ENCODE assay signal across 1 cellular context in the genomic region with DNA sequence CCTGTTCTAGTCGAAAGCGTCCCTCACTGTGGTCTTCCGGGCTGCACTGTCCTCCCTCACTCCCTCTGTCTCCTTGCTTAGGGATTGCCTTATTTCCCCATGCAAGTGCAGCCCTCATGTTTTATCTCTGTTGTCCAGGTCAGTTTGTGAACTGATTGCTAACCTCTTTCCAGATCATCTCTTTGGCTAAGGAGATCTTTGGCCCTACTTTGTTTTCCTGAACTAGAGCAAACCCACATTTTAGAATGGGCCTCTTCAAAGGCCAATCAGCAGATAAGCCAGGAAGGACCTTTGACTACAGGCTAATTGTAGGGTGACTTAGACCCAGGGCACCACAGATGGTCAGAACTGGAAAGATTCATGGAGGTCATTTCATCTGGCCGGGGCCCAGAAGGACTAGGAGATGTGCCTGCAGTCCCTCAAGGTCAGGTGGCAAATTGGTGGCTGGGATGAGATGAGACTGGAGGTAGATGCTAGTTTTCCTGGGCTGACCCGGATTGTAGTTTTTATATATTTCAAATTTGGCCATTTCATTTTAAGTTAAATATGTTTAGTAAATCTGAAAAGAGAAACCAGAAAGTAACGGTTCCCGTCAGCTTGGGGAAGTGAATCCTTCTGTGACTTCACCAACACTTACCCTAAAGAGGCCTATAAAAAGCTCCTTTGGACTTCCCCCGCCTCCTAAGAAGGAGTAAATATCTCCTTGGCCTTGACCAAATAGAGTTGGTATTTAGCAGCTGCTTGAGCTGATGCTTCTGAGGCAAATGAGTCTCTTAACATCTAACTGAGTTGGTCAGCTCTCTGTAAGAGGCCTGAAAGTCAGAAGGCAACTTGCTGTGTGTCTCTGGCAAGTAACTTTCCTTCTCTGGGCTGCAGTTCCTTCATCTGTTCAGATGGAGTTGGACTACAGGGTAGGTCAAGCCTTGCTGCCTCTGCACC.
TF ChIP-seq lines count a peak whose summit lies in the region.

No MANE protein-coding gene starts in this region.

TF ChIP-seq in HepG2, 621 proteins besides CTCF, POLR2A, EP300 and RAD21 (continued from another document and continues in another):
- 0 out of 2 replicates have a peak, but pooled peaks have one; percentile 31 for TF ChIP-seq KLF6 (CRISPR knock-in tag; IDR thresholded peaks at IDR 0.05)
- TF ChIP-seq HNRNPK (IDR thresholded peaks at IDR 0.05; ENCODE audit: low read depth, low read length, poor library complexity, severe bottlenecking), result no peak
- no peak for TF ChIP-seq ZSCAN12 (CRISPR knock-in tag; IDR thresholded peaks at IDR 0.05)
- TF ChIP-seq, protein P1, sequence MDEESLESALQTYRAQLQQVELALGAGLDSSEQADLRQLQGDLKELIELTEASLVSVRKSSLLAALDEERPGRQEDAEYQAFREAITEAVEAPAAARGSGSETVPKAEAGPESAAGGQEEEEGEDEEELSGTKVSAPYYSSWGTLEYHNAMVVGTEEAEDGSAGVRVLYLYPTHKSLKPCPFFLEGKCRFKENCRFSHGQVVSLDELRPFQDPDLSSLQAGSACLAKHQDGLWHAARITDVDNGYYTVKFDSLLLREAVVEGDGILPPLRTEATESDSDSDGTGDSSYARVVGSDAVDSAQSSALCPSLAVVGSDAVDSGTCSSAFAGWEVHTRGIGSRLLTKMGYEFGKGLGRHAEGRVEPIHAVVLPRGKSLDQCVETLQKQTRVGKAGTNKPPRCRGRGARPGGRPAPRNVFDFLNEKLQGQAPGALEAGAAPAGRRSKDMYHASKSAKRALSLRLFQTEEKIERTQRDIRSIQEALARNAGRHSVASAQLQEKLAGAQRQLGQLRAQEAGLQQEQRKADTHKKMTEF (CRISPR knock-in tag; IDR thresholded peaks at IDR 0.05), result peak; percentile 87
- TF ChIP-seq SRY (CRISPR knock-in tag; IDR thresholded peaks at IDR 0.05), result no peak
- no peak for TF ChIP-seq ZNF674 (CRISPR knock-in tag; IDR thresholded peaks at IDR 0.05; ENCODE audit: low read depth)
- TF ChIP-seq ZNF7 (CRISPR knock-in tag; IDR thresholded peaks at IDR 0.05), result peak; percentile 94
- peak; percentile 45; the same call in 1 of the 2 replicates for TF ChIP-seq DR1 (CRISPR knock-in tag; IDR thresholded peaks at IDR 0.05)
- peak; percentile 61; the same call in 1 of the 2 replicates for TF ChIP-seq SIX1 (CRISPR knock-in tag; IDR thresholded peaks at IDR 0.05; ENCODE audit: borderline replicate concordance)
- no peak for TF ChIP-seq ZNF253 (CRISPR knock-in tag; IDR thresholded peaks at IDR 0.05; ENCODE audit: borderline replicate concordance)
- TF ChIP-seq ZNF367 (CRISPR knock-in tag; IDR thresholded peaks at IDR 0.05; ENCODE audit: borderline replicate concordance), result no peak
- peak; percentile 78 for TF ChIP-seq HOXA3 (CRISPR knock-in tag; IDR thresholded peaks at IDR 0.05)
- TF ChIP-seq SOX6 (IDR thresholded peaks at IDR 0.05), result no peak
- TF ChIP-seq SOX6 (CRISPR knock-in tag; IDR thresholded peaks at IDR 0.05), result peak; percentile 95
- no peak for TF ChIP-seq SRF (IDR thresholded peaks at IDR 0.05; ENCODE audit: low read depth, low read length)
- TF ChIP-seq, protein P2, sequence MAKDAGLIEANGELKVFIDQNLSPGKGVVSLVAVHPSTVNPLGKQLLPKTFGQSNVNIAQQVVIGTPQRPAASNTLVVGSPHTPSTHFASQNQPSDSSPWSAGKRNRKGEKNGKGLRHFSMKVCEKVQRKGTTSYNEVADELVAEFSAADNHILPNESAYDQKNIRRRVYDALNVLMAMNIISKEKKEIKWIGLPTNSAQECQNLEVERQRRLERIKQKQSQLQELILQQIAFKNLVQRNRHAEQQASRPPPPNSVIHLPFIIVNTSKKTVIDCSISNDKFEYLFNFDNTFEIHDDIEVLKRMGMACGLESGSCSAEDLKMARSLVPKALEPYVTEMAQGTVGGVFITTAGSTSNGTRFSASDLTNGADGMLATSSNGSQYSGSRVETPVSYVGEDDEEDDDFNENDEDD (CRISPR knock-in tag; IDR thresholded peaks at IDR 0.05; ENCODE audit: borderline replicate concordance), result peak; percentile 25; the same call in 1 of the 2 replicates
- TF ChIP-seq ZNF33B (CRISPR knock-in tag; IDR thresholded peaks at IDR 0.05), result 0 out of 2 replicates have a peak, but pooled peaks have one; percentile 29
- TF ChIP-seq ZC3H13 (CRISPR knock-in tag; IDR thresholded peaks at IDR 0.05), result no peak
- no peak for TF ChIP-seq ATRX (CRISPR knock-in tag; IDR thresholded peaks at IDR 0.05; ENCODE audit: borderline replicate concordance)
- no peak for TF ChIP-seq SRSF4 (IDR thresholded peaks at IDR 0.05; ENCODE audit: low read depth, low read length, poor library complexity, severe bottlenecking)
- TF ChIP-seq ZNF382 (CRISPR knock-in tag; IDR thresholded peaks at IDR 0.05; ENCODE audit: borderline replicate concordance), result no peak
- TF ChIP-seq NFKB2 (CRISPR knock-in tag; IDR thresholded peaks at IDR 0.05; ENCODE audit: borderline replicate concordance), result no peak
- 0 out of 2 replicates have a peak, but pooled peaks have one; percentile 71 for TF ChIP-seq MEIS1 (CRISPR knock-in tag; IDR thresholded peaks at IDR 0.05; ENCODE audit: borderline replicate concordance)
- no peak for TF ChIP-seq MAF1 (CRISPR knock-in tag; IDR thresholded peaks at IDR 0.05; ENCODE audit: borderline replicate concordance)
- no peak for TF ChIP-seq ZNF776 (CRISPR knock-in tag; IDR thresholded peaks at IDR 0.05)
- peak; percentile 84; the same call in 1 of the 2 replicates for TF ChIP-seq FOXC1 (CRISPR knock-in tag; IDR thresholded peaks at IDR 0.05; ENCODE audit: borderline replicate concordance)
- TF ChIP-seq ZNF782 (CRISPR knock-in tag; IDR thresholded peaks at IDR 0.05; ENCODE audit: borderline replicate concordance), result 0 out of 2 replicates have a peak, but pooled peaks have one; percentile 49
- TF ChIP-seq CCDC6 (CRISPR knock-in tag; IDR thresholded peaks at IDR 0.05), result peak; percentile 59; the same call in 1 of the 2 replicates
- TF ChIP-seq ZFYVE20 (CRISPR knock-in tag; IDR thresholded peaks at IDR 0.05; ENCODE audit: borderline replicate concordance, low read depth), result no peak
- no peak for TF ChIP-seq SETDB1 (CRISPR knock-in tag; IDR thresholded peaks at IDR 0.05; ENCODE audit: borderline replicate concordance)
- no peak for TF ChIP-seq MBD4 (IDR thresholded peaks at IDR 0.05; ENCODE audit: borderline replicate concordance, low read length)
- TF ChIP-seq SOX5 (CRISPR knock-in tag; IDR thresholded peaks at IDR 0.05; ENCODE audit: borderline replicate concordance), result peak; percentile 89
- TF ChIP-seq, protein P3, sequence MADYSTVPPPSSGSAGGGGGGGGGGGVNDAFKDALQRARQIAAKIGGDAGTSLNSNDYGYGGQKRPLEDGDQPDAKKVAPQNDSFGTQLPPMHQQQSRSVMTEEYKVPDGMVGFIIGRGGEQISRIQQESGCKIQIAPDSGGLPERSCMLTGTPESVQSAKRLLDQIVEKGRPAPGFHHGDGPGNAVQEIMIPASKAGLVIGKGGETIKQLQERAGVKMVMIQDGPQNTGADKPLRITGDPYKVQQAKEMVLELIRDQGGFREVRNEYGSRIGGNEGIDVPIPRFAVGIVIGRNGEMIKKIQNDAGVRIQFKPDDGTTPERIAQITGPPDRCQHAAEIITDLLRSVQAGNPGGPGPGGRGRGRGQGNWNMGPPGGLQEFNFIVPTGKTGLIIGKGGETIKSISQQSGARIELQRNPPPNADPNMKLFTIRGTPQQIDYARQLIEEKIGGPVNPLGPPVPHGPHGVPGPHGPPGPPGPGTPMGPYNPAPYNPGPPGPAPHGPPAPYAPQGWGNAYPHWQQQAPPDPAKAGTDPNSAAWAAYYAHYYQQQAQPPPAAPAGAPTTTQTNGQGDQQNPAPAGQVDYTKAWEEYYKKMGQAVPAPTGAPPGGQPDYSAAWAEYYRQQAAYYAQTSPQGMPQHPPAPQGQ (CRISPR knock-in tag; IDR thresholded peaks at IDR 0.05; ENCODE audit: borderline replicate concordance), result no peak
- TF ChIP-seq ZFP82 (CRISPR knock-in tag; IDR thresholded peaks at IDR 0.05; ENCODE audit: borderline replicate concordance), result peak; percentile 36; the same call in 1 of the 2 replicates
- no peak for TF ChIP-seq ZNF30 (CRISPR knock-in tag; IDR thresholded peaks at IDR 0.05)
- TF ChIP-seq GABPA (IDR thresholded peaks at IDR 0.05; ENCODE audit: low read depth, low read length), result no peak
- peak; percentile 55 for TF ChIP-seq GABPA (CRISPR knock-in tag; IDR thresholded peaks at IDR 0.05; ENCODE audit: low read depth)
- TF ChIP-seq, protein P4, sequence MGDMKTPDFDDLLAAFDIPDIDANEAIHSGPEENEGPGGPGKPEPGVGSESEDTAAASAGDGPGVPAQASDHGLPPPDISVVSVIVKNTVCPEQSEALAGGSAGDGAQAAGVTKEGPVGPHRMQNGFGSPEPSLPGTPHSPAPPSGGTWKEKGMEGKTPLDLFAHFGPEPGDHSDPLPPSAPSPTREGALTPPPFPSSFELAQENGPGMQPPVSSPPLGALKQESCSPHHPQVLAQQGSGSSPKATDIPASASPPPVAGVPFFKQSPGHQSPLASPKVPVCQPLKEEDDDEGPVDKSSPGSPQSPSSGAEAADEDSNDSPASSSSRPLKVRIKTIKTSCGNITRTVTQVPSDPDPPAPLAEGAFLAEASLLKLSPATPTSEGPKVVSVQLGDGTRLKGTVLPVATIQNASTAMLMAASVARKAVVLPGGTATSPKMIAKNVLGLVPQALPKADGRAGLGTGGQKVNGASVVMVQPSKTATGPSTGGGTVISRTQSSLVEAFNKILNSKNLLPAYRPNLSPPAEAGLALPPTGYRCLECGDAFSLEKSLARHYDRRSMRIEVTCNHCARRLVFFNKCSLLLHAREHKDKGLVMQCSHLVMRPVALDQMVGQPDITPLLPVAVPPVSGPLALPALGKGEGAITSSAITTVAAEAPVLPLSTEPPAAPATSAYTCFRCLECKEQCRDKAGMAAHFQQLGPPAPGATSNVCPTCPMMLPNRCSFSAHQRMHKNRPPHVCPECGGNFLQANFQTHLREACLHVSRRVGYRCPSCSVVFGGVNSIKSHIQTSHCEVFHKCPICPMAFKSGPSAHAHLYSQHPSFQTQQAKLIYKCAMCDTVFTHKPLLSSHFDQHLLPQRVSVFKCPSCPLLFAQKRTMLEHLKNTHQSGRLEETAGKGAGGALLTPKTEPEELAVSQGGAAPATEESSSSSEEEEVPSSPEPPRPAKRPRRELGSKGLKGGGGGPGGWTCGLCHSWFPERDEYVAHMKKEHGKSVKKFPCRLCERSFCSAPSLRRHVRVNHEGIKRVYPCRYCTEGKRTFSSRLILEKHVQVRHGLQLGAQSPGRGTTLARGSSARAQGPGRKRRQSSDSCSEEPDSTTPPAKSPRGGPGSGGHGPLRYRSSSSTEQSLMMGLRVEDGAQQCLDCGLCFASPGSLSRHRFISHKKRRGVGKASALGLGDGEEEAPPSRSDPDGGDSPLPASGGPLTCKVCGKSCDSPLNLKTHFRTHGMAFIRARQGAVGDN (CRISPR knock-in tag; IDR thresholded peaks at IDR 0.05), result no peak
- TF ChIP-seq, protein P5, sequence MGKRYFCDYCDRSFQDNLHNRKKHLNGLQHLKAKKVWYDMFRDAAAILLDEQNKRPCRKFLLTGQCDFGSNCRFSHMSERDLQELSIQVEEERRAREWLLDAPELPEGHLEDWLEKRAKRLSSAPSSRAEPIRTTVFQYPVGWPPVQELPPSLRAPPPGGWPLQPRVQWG (CRISPR knock-in tag; IDR thresholded peaks at IDR 0.05; ENCODE audit: borderline replicate concordance, low read depth), result no peak
- TF ChIP-seq, protein P6, sequence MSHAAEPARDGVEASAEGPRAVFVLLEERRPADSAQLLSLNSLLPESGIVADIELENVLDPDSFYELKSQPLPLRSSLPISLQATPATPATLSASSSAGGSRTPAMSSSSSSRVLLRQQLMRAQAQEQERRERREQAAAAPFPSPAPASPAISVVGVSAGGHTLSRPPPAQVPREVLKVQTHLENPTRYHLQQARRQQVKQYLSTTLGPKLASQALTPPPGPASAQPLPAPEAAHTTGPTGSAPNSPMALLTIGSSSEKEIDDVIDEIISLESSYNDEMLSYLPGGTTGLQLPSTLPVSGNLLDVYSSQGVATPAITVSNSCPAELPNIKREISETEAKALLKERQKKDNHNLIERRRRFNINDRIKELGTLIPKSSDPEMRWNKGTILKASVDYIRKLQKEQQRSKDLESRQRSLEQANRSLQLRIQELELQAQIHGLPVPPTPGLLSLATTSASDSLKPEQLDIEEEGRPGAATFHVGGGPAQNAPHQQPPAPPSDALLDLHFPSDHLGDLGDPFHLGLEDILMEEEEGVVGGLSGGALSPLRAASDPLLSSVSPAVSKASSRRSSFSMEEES (CRISPR knock-in tag; IDR thresholded peaks at IDR 0.05), result no peak; the same call in none of the 2 replicates
- TF ChIP-seq DNMT1 (CRISPR knock-in tag; IDR thresholded peaks at IDR 0.05), result no peak
- peak; percentile 82 for TF ChIP-seq NCOR1 (IDR thresholded peaks at IDR 0.05; ENCODE audit: borderline replicate concordance, low read length)
- TF ChIP-seq, protein P7, sequence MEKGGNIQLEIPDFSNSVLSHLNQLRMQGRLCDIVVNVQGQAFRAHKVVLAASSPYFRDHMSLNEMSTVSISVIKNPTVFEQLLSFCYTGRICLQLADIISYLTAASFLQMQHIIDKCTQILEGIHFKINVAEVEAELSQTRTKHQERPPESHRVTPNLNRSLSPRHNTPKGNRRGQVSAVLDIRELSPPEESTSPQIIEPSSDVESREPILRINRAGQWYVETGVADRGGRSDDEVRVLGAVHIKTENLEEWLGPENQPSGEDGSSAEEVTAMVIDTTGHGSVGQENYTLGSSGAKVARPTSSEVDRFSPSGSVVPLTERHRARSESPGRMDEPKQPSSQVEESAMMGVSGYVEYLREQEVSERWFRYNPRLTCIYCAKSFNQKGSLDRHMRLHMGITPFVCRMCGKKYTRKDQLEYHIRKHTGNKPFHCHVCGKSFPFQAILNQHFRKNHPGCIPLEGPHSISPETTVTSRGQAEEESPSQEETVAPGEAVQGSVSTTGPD (CRISPR knock-in tag; IDR thresholded peaks at IDR 0.05), result no peak
- TF ChIP-seq, protein P8, sequence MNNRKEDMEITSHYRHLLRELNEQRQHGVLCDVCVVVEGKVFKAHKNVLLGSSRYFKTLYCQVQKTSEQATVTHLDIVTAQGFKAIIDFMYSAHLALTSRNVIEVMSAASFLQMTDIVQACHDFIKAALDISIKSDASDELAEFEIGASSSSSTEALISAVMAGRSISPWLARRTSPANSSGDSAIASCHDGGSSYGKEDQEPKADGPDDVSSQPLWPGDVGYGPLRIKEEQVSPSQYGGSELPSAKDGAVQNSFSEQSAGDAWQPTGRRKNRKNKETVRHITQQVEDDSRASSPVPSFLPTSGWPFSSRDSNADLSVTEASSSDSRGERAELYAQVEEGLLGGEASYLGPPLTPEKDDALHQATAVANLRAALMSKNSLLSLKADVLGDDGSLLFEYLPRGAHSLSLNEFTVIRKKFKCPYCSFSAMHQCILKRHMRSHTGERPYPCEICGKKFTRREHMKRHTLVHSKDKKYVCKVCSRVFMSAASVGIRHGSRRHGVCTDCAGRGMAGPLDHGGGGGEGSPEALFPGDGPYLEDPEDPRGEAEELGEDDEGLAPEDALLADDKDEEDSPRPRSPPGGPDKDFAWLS (CRISPR knock-in tag; IDR thresholded peaks at IDR 0.05; ENCODE audit: borderline replicate concordance), result no peak
- no peak for TF ChIP-seq SP4 (CRISPR knock-in tag; IDR thresholded peaks at IDR 0.05)
- peak in 1 of 2 experiments; percentile 83; a peak in 2 of 4 replicates for TF ChIP-seq KLF16 (CRISPR knock-in tag; IDR thresholded peaks at IDR 0.05)
- no peak; the same call in 1 of the 2 replicates for TF ChIP-seq ZNF225 (CRISPR knock-in tag; IDR thresholded peaks at IDR 0.05)
- no peak for TF ChIP-seq FLYWCH1 (CRISPR knock-in tag; IDR thresholded peaks at IDR 0.05)
- TF ChIP-seq ZNF567 (CRISPR knock-in tag; IDR thresholded peaks at IDR 0.05; ENCODE audit: borderline replicate concordance), result 0 out of 2 replicates have a peak, but pooled peaks have one; percentile 27
- 0 out of 2 replicates have a peak, but pooled peaks have one; percentile 83 for TF ChIP-seq HOXD1 (CRISPR knock-in tag; IDR thresholded peaks at IDR 0.05)
- no peak; the same call in 1 of the 2 replicates for TF ChIP-seq BRD4 (CRISPR knock-in tag; IDR thresholded peaks at IDR 0.05)
- peak; percentile 90; the same call in 1 of the 2 replicates for TF ChIP-seq FOXJ3 (CRISPR knock-in tag; IDR thresholded peaks at IDR 0.05; ENCODE audit: borderline replicate concordance)
